8 cellular contexts compared by ENCODE assay signal in the genomic region with DNA sequence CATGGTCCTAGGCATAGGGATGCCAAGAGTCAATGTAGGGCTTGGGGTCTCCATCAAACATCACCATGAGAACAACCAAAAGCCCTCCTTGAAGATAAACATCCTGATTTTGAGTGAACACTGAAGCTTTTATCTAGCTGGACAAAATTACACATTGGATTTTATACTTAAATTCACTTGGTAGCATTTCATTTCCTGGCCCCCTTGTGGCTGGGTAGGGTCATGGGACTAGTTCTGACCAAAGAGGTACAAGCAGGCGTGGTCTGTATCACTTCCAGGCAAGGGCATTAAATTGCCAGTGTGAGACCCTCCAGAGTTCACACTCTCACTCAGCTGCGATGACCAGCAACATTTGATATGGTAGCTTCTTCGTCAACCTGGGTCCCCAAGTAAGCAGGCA.
DNase-seq lines count a peak whose midpoint lies in the region; ATAC-seq and TF ChIP-seq lines count a peak whose summit lies in the region.

No MANE protein-coding gene starts in this region.

- no peaks in the 10 kb centered on the region for H3K27me3 Mint-ChIP-seq in stimulated activated naive CD8-positive, alpha-beta T cell treated with anti-CD3 and anti-CD28 coated beads, Interleukin-15, amount 100 ng/mL, for 72 hours

- H3K4me1 Mint-ChIP-seq in stimulated activated naive CD8-positive, alpha-beta T cell treated with anti-CD3 and anti-CD28 coated beads, Interleukin-15, amount 100 ng/mL, for 72 hours = no peaks in the 10 kb centered on the region

- peaks cover 10 to 21% of the 10 kb centered on the region in 2 donors for H3K9me3 Mint-ChIP-seq in stimulated activated naive CD8-positive, alpha-beta T cell treated with anti-CD3 and anti-CD28 coated beads, Interleukin-15, amount 100 ng/mL, for 72 hours

- no peak overlapping the region for H3K27ac Mint-ChIP-seq in stimulated activated naive CD8-positive, alpha-beta T cell treated with anti-CD3 and anti-CD28 coated beads, Interleukin-15, amount 100 ng/mL, for 72 hours

- ATAC-seq in GM19395 (IDR thresholded peaks at IDR 0.05; ENCODE audit: unreplicated experiment) (peak; percentile 74), HG03097 (IDR thresholded peaks at IDR 0.05; ENCODE audit: low FRiP score, unreplicated experiment) (no peak)
- ATAC-seq in stimulated activated naive CD8-positive, alpha-beta T cell treated with anti-CD3 and anti-CD28 coated beads, Interleukin-15, amount 100 ng/mL, for 72 hours = no peak

- H3K4me3 Mint-ChIP-seq in stimulated activated naive CD8-positive, alpha-beta T cell treated with anti-CD3 and anti-CD28 coated beads, Interleukin-15, amount 100 ng/mL, for 72 hours = no peak overlapping the region

- H3K4me3 ChIP-seq in fibroblast of the aortic adventitia (ENCODE audit: low read depth, low read length) = no peak overlapping the region

- DNase-seq in AG09319 (ENCODE audit: extremely low read depth, low read depth) (no peak), NCI-H460 (ENCODE audit: extremely low read depth, low read depth) (peak; percentile 16), fibroblast of the aortic adventitia (ENCODE audit: low read depth) (no peak), RPMI8226 (no peak), C1 segment of cervical spinal cord (lab: John Stamatoyannopoulos, UW) (no peak)
- no peak for DNase-seq in stimulated activated naive CD8-positive, alpha-beta T cell treated with anti-CD3 and anti-CD28 coated beads, Interleukin-15, amount 100 ng/mL, for 72 hours

- TF ChIP-seq CTCF in AG09319 (IDR thresholded peaks at IDR 0.05; ENCODE audit: low read depth, low read length) (peak; percentile 25), fibroblast of the aortic adventitia (IDR thresholded peaks at IDR 0.05; ENCODE audit: insufficient read depth, low read length) (peak; percentile 42)
